19 cellular contexts compared by ENCODE assay signal in genomic region chr19:11337080-11337479, GRCh38. TPM values are rescaled to one million over a fixed set of nuclear protein-coding genes. Genes with fewer than 3 reads are reported as not detected.
DNase-seq lines count a peak whose midpoint lies in the region; ATAC-seq and TF ChIP-seq lines count a peak whose summit lies in the region.
"Had no signal": no experiment of that assay in that cellular context is flagged by ENCODE, and none has a peak within 500 bp of the region (broad histone marks: within the 10 kb centered on the region; RNA-seq: fewer than 3 reads in every experiment).

No MANE protein-coding gene starts in this region.

- TF ChIP-seq POLR2A in NB4 (IDR thresholded peaks at IDR 0.05; ENCODE audit: extremely low read depth, insufficient read length) = no peak

- TF ChIP-seq CTCF in NB4 (IDR thresholded peaks at IDR 0.05; ENCODE audit: low read depth, low read length) = no peak

- no peak overlapping the region for H3K4me3 ChIP-seq in NB4 (ENCODE audit: low read depth, low read length)

- no peaks in the 10 kb centered on the region for H3K9me3 Mint-ChIP-seq in activated naive CD8-positive, alpha-beta T cell treated with anti-CD3 and anti-CD28 coated beads, Interleukin-2, amount 10 ng/mL, durations not matched to agents 7 days and 5 days
- no peaks in the 10 kb centered on the region for H3K9me3 Mint-ChIP-seq in activated naive CD8-positive, alpha-beta T cell treated with anti-CD3 and anti-CD28 coated beads for 36 hours
- no peaks in the 10 kb centered on the region for H3K9me3 Mint-ChIP-seq in effector memory CD8-positive, alpha-beta T cell
- H3K9me3 Mint-ChIP-seq: activated CD4-positive, alpha-beta T cell treated with anti-CD3 and anti-CD28 coated beads, Interleukin-2, amount 10 ng/mL, durations not matched to agents 24 days and 14 days; activated naive CD4-positive, alpha-beta T cell treated with anti-CD3 and anti-CD28 coated beads for 36 hours had no signal

- peaks cover 26% of the 10 kb centered on the region for H3K36me3 Mint-ChIP-seq in activated naive CD8-positive, alpha-beta T cell treated with anti-CD3 and anti-CD28 coated beads, Interleukin-2, amount 10 ng/mL, durations not matched to agents 7 days and 5 days
- H3K36me3 Mint-ChIP-seq in activated naive CD8-positive, alpha-beta T cell treated with anti-CD3 and anti-CD28 coated beads for 36 hours = peaks cover 17% of the 10 kb centered on the region
- peaks cover 33% of the 10 kb centered on the region for H3K36me3 Mint-ChIP-seq in effector memory CD8-positive, alpha-beta T cell (ENCODE audit: insufficient read depth)

- no peaks in the 10 kb centered on the region for H3K27me3 Mint-ChIP-seq in activated naive CD8-positive, alpha-beta T cell treated with anti-CD3 and anti-CD28 coated beads, Interleukin-2, amount 10 ng/mL, durations not matched to agents 7 days and 5 days
- no peaks in the 10 kb centered on the region for H3K27me3 Mint-ChIP-seq in activated naive CD8-positive, alpha-beta T cell treated with anti-CD3 and anti-CD28 coated beads for 36 hours
- H3K27me3 Mint-ChIP-seq in effector memory CD8-positive, alpha-beta T cell = no peaks in the 10 kb centered on the region
- H3K27me3 Mint-ChIP-seq: activated CD4-positive, alpha-beta T cell treated with anti-CD3 and anti-CD28 coated beads, Interleukin-2, amount 10 ng/mL, durations not matched to agents 24 days and 14 days had no signal

- peak overlapping the region; percentile 42 for H3K4me3 Mint-ChIP-seq in activated naive CD8-positive, alpha-beta T cell treated with anti-CD3 and anti-CD28 coated beads, Interleukin-2, amount 10 ng/mL, durations not matched to agents 7 days and 5 days
- no peak overlapping the region for H3K4me3 Mint-ChIP-seq in activated naive CD8-positive, alpha-beta T cell treated with anti-CD3 and anti-CD28 coated beads for 36 hours
- H3K4me3 Mint-ChIP-seq in effector memory CD8-positive, alpha-beta T cell = peak overlapping the region in 1 of 2 donors; percentile 81
- H3K4me3 Mint-ChIP-seq: activated CD4-positive, alpha-beta T cell treated with anti-CD3 and anti-CD28 coated beads, Interleukin-2, amount 10 ng/mL, durations not matched to agents 24 days and 14 days; activated naive CD4-positive, alpha-beta T cell treated with anti-CD3 and anti-CD28 coated beads for 36 hours had no signal

- H3K27ac Mint-ChIP-seq in activated naive CD8-positive, alpha-beta T cell treated with anti-CD3 and anti-CD28 coated beads, Interleukin-2, amount 10 ng/mL, durations not matched to agents 7 days and 5 days = peak overlapping the region; percentile 38
- H3K27ac Mint-ChIP-seq in activated naive CD8-positive, alpha-beta T cell treated with anti-CD3 and anti-CD28 coated beads for 36 hours = no peak overlapping the region
- H3K27ac Mint-ChIP-seq in effector memory CD8-positive, alpha-beta T cell = no peak overlapping the region
- H3K27ac Mint-ChIP-seq: activated CD4-positive, alpha-beta T cell treated with anti-CD3 and anti-CD28 coated beads, Interleukin-2, amount 10 ng/mL, durations not matched to agents 24 days and 14 days; activated naive CD4-positive, alpha-beta T cell treated with anti-CD3 and anti-CD28 coated beads for 36 hours had no signal

- DNase-seq in activated naive CD8-positive, alpha-beta T cell treated with anti-CD3 and anti-CD28 coated beads, Interleukin-2, amount 10 ng/mL, durations not matched to agents 7 days and 5 days = no peak
- no peak for DNase-seq in activated naive CD8-positive, alpha-beta T cell treated with anti-CD3 and anti-CD28 coated beads for 36 hours
- peak; percentile 56 for DNase-seq in NB4 (ENCODE audit: low read depth)
- DNase-seq in effector memory CD8-positive, alpha-beta T cell = no peak
- no peak for DNase-seq in NCI-H748 (lab: John Stamatoyannopoulos, UW; ENCODE audit: unreplicated experiment)
- no peak for DNase-seq in putamen (ENCODE audit: low spot score)
- no peak for DNase-seq in 8988T
- DNase-seq: activated CD4-positive, alpha-beta T cell treated with anti-CD3 and anti-CD28 coated beads, Interleukin-2, amount 10 ng/mL, durations not matched to agents 24 days and 14 days; activated naive CD4-positive, alpha-beta T cell treated with anti-CD3 and anti-CD28 coated beads for 36 hours; COR-L47; GOT3; NCI-H1436 treated with DMSO at 0.1 percent for 48 hours; NCI-H524 treated with DMSO at 0.1 percent for 48 hours; OCI-M1; retina; substantia nigra had no signal

- peaks cover 20% of the 10 kb centered on the region for H3K4me1 Mint-ChIP-seq in activated naive CD8-positive, alpha-beta T cell treated with anti-CD3 and anti-CD28 coated beads, Interleukin-2, amount 10 ng/mL, durations not matched to agents 7 days and 5 days
- H3K4me1 Mint-ChIP-seq in activated naive CD8-positive, alpha-beta T cell treated with anti-CD3 and anti-CD28 coated beads for 36 hours = peaks cover 17% of the 10 kb centered on the region
- peaks cover 21 to 22% of the 10 kb centered on the region in 2 donors for H3K4me1 Mint-ChIP-seq in effector memory CD8-positive, alpha-beta T cell (ENCODE audit: low read depth in 2 of 2)

- POLR2A ChIA-PET in activated naive CD8-positive, alpha-beta T cell treated with anti-CD3 and anti-CD28 coated beads, Interleukin-2, amount 10 ng/mL, durations not matched to agents 7 days and 5 days (lab: Charles Lee) = interaction anchor here (0.6 to 1.2 kb wide), 3 partner anchors 9 to 145 kb away, joined by 3 read pairs; partner anchors contain the start of genes CCDC159 and TMEM205

- ATAC-seq in activated naive CD8-positive, alpha-beta T cell treated with anti-CD3 and anti-CD28 coated beads, Interleukin-2, amount 10 ng/mL, durations not matched to agents 7 days and 5 days (ENCODE audit: low read depth) = no peak
- ATAC-seq in effector memory CD8-positive, alpha-beta T cell (replicated peaks) = peak; percentile 25
- no peak for ATAC-seq in HG03097 (IDR thresholded peaks at IDR 0.05; ENCODE audit: low FRiP score, unreplicated experiment)
- ATAC-seq: left lobe of liver had no signal

RNA-seq across cellular contexts. Expression of gene RAB3D, which starts 2.4 kb away (rescaled TPM):
- 10 to 100 TPM; 10.1 to 11.8 TPM for total RNA-seq in activated naive CD8-positive, alpha-beta T cell treated with anti-CD3 and anti-CD28 coated beads, Interleukin-2, amount 10 ng/mL, durations not matched to agents 7 days and 5 days
- 1 to 10 TPM; 3.2 to 4.2 TPM for total RNA-seq in activated naive CD8-positive, alpha-beta T cell treated with anti-CD3 and anti-CD28 coated beads for 36 hours
- total RNA-seq: HT1080 had no signal

RNA-seq across cellular contexts. Expression of gene TMEM205, which starts 9.0 kb away (rescaled TPM):
- 10 to 100 TPM; 29.4 to 35.2 TPM for total RNA-seq in activated naive CD8-positive, alpha-beta T cell treated with anti-CD3 and anti-CD28 coated beads, Interleukin-2, amount 10 ng/mL, durations not matched to agents 7 days and 5 days
- 10 to 100 TPM; 20.1 to 22.5 TPM for total RNA-seq in activated naive CD8-positive, alpha-beta T cell treated with anti-CD3 and anti-CD28 coated beads for 36 hours

RNA-seq across cellular contexts. Expression of gene CCDC159, which starts 9.2 kb away (rescaled TPM):
- 10 to 100 TPM; 36.2 to 40.7 TPM for total RNA-seq in activated naive CD8-positive, alpha-beta T cell treated with anti-CD3 and anti-CD28 coated beads, Interleukin-2, amount 10 ng/mL, durations not matched to agents 7 days and 5 days
- total RNA-seq in activated naive CD8-positive, alpha-beta T cell treated with anti-CD3 and anti-CD28 coated beads for 36 hours = 1 to 10 TPM; 6.9 to 8.3 TPM
- total RNA-seq: HT1080 had no signal

RNA-seq across cellular contexts. Expression of gene PLPPR2, which starts 18.2 kb away (rescaled TPM):
- total RNA-seq in activated naive CD8-positive, alpha-beta T cell treated with anti-CD3 and anti-CD28 coated beads, Interleukin-2, amount 10 ng/mL, durations not matched to agents 7 days and 5 days = 1 to 10 TPM; 5.5 to 6.3 TPM
- 1 to 10 TPM in 1 of 2 experiments, under 1 TPM in 1; 0.70 to 1.2 TPM for total RNA-seq in activated naive CD8-positive, alpha-beta T cell treated with anti-CD3 and anti-CD28 coated beads for 36 hours

RNA-seq across cellular contexts. Expression of gene SWSAP1, which starts 37.4 kb away (rescaled TPM):
- total RNA-seq in activated naive CD8-positive, alpha-beta T cell treated with anti-CD3 and anti-CD28 coated beads, Interleukin-2, amount 10 ng/mL, durations not matched to agents 7 days and 5 days = 1 to 10 TPM; 3.0 to 3.3 TPM
- total RNA-seq in activated naive CD8-positive, alpha-beta T cell treated with anti-CD3 and anti-CD28 coated beads for 36 hours = 1 to 10 TPM; 2.1 to 2.2 TPM
